In the genomic region with DNA sequence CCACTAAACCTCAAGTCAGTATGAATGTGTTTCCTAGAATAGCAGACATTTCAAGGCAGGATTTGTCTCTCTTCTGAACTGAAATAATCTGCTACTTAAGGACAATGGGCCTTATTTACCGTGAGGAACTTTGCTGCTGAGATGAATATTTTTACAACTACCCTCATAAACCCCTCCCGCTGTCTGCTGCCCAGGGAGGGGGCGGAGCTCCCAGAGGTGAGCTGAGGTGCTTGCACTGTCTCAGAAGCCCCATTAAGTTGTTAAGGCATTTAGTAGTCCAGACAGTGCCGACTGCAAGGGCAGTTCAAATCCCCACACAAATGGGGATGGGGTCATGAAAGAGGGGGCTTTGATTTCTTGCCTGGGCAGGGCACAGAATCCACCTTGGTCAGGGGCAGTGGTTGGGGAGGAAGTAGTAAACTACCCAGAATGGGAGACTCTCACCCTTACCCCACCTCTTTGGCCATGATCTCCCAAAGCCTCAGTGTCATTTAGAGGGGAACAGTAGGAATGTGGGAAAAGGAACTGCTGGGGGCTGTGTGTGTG, we compare ENCODE assay signal across 30 cellular contexts. TPM values are rescaled to one million over a fixed set of nuclear protein-coding genes. Genes with fewer than 3 reads are reported as not detected.
DNase-seq lines count a peak whose midpoint lies in the region; ATAC-seq, FAIRE-seq and TF ChIP-seq lines count a peak whose summit lies in the region.
"Had no signal": no experiment of that assay in that cellular context is flagged by ENCODE, and none has a peak within 500 bp of the region (broad histone marks: within the 10 kb centered on the region; RNA-seq: fewer than 3 reads in every experiment).

No MANE protein-coding gene starts in this region.

- no peak for FAIRE-seq in pancreas (lab: Jason Lieb, UNC)
- FAIRE-seq: colon, GM12892, islet of Langerhans, K562 had no signal

- DNase-seq in DMS79 treated with DMSO at 0.1 percent for 48 hours (lab: John Stamatoyannopoulos, UW) (peak; percentile 71), NCI-H82 (lab: John Stamatoyannopoulos, UW) (peak; percentile 74), erythroblast (lab: John Stamatoyannopoulos, UW) (peak; percentile 78 to 88), pancreas (peak in 1 of 6 donors; percentile 31), NCI-H2107 (lab: John Stamatoyannopoulos, UW) (no peak), CD14-positive monocyte (ENCODE audit: low spot score) (no peak), thyroid gland (no peak)
- DNase-seq: activated CD4-positive, alpha-beta T cell treated with anti-CD3 and anti-CD28 coated beads for 48 hours; activated naive CD4-positive, alpha-beta T cell treated with anti-CD3 and anti-CD28 coated beads for 36 hours; activated T-cell treated with anti-CD3 and anti-CD28 coated beads, Interleukin-2, amount 50 U/mL, for 72 hours; amniotic stem cell; esophagus squamous epithelium; gastrocnemius medialis; hippocampal formation; MM.1S; NCI-H1417 treated with DMSO at 0.1 percent for 48 hours; NCI-H510A; NK-92 treated with Interleukin-12 subunit alpha and Interleukin-12 subunit beta, amount 100 ng/mL, for 24 hours; psoas muscle; stimulated activated CD8-positive, alpha-beta memory T cell treated with anti-CD3 and anti-CD28 coated beads, Interleukin-4, amount 100 ng/mL, for 48 hours; T-helper 1 cell had no signal

- TF ChIP-seq CTCF in pancreas (IDR thresholded peaks at IDR 0.05) (no peak), CD14-positive monocyte (IDR thresholded peaks at IDR 0.05) (no peak), thyroid gland (IDR thresholded peaks at IDR 0.05) (no peak)

- no peaks in the 10 kb centered on the region for H3K4me1 Mint-ChIP-seq in CD14-positive monocyte

- WGBS in pancreas, 2 donors = 49 to 55% methylated on average over 4 of the region's 4 CpGs
- 61 to 67% methylated on average over 4 of the region's 4 CpGs for WGBS in thyroid gland, 2 donors

- H3K9me3 Mint-ChIP-seq in CD14-positive monocyte = peaks cover 0 to 2% (median 0%) of the 10 kb centered on the region in 7 donors
- H3K9me3 Mint-ChIP-seq: activated naive CD4-positive, alpha-beta T cell treated with anti-CD3 and anti-CD28 coated beads for 36 hours; activated T-cell treated with anti-CD3 and anti-CD28 coated beads, Interleukin-2, amount 50 U/mL, for 72 hours had no signal

- H3K4me1 ChIP-seq in pancreas (peaks cover 14 to 24% (median 22%) of the 10 kb centered on the region in 3 donors), thyroid gland (peaks cover 3 to 12% of the 10 kb centered on the region in 2 donors)
- H3K4me1 ChIP-seq: breast epithelium, esophagus squamous epithelium, gastrocnemius medialis, psoas muscle had no signal

- H3K4me3 Mint-ChIP-seq in CD14-positive monocyte = no peak overlapping the region
- H3K4me3 Mint-ChIP-seq: activated naive CD4-positive, alpha-beta T cell treated with anti-CD3 and anti-CD28 coated beads for 36 hours; activated T-cell treated with anti-CD3 and anti-CD28 coated beads, Interleukin-2, amount 50 U/mL, for 72 hours had no signal

- H3K9me3 ChIP-seq in pancreas (no peaks in the 10 kb centered on the region), thyroid gland (no peaks in the 10 kb centered on the region)
- H3K9me3 ChIP-seq: breast epithelium, esophagus squamous epithelium, gastrocnemius medialis, psoas muscle had no signal

- H3K4me3 ChIP-seq in pancreas (no peak overlapping the region), thyroid gland (replicated peaks in 1 of 3) (no peak overlapping the region)
- H3K4me3 ChIP-seq: breast epithelium, esophagus squamous epithelium, gastrocnemius medialis, K562, lung, psoas muscle had no signal

- H3K27me3 ChIP-seq in pancreas (no peaks in the 10 kb centered on the region), thyroid gland (no peaks in the 10 kb centered on the region)

- intact Hi-C loops in pancreas (cut with DNase I) = no loop called here
- intact Hi-C loops in CD14-positive monocyte (cut with micrococcal nuclease) = loop anchor here in 1 of 2 donors (10.0 kb wide), 1 partner anchor 61 kb away; no protein-coding TSS in a partner anchor
- intact Hi-C loops in thyroid gland (cut with DNase I) = no loop called here

- peak in 2 of 4 donors; percentile 20 to 50 for ATAC-seq in pancreas
- no peak for ATAC-seq in GM19397 (IDR thresholded peaks at IDR 0.05; ENCODE audit: unreplicated experiment)
- ATAC-seq: activated T-cell treated with anti-CD3 and anti-CD28 coated beads, Interleukin-2, amount 50 U/mL, for 72 hours; gastrocnemius medialis; K562; psoas muscle had no signal

- no peak for TF ChIP-seq POLR2A in erythroblast (IDR thresholded peaks at IDR 0.05; ENCODE audit: low read length)
- no peak for TF ChIP-seq POLR2A in thyroid gland (IDR thresholded peaks at IDR 0.05)

- peak overlapping the region in 3 of 4 donors; percentile 28 to 70 (median 61) for H3K27ac ChIP-seq in pancreas
- H3K27ac ChIP-seq in thyroid gland = no peak overlapping the region
- H3K27ac ChIP-seq: breast epithelium, esophagus squamous epithelium, gastrocnemius medialis, psoas muscle had no signal

- H3K36me3 Mint-ChIP-seq in CD14-positive monocyte = no peaks in the 10 kb centered on the region

- H3K27ac Mint-ChIP-seq in CD14-positive monocyte = no peak overlapping the region
- H3K27ac Mint-ChIP-seq: activated naive CD4-positive, alpha-beta T cell treated with anti-CD3 and anti-CD28 coated beads for 36 hours; activated T-cell treated with anti-CD3 and anti-CD28 coated beads, Interleukin-2, amount 50 U/mL, for 72 hours had no signal

- H3K36me3 ChIP-seq in pancreas = peaks cover 0 to 14% (median 0%) of the 10 kb centered on the region in 3 donors
- no peaks in the 10 kb centered on the region for H3K36me3 ChIP-seq in thyroid gland
- H3K36me3 ChIP-seq: breast epithelium, esophagus squamous epithelium, gastrocnemius medialis had no signal

- peaks cover 6 to 11% (median 9%) of the 10 kb centered on the region in 3 donors for H3K27me3 Mint-ChIP-seq in CD14-positive monocyte (ENCODE audit: low read depth in 3 of 3)

RNA-seq across cellular contexts. Expression of a gene that starts 19.2 kb away (rescaled TPM):
- 10 to 100 TPM; 24.9 to 50.5 (median 29.5) TPM for total RNA-seq in pancreas
- 10 to 100 TPM; 36.5 to 49.2 TPM for polyA plus RNA-seq in pancreas
- not detected for polyA plus RNA-seq in CD14-positive monocyte
- not detected for total RNA-seq in thyroid gland
- total RNA-seq: activated naive CD4-positive, alpha-beta T cell treated with anti-CD3 and anti-CD28 coated beads for 36 hours; Daoy; esophagus squamous epithelium; gastrocnemius medialis; K562; psoas muscle had no signal
- polyA plus RNA-seq: BJ, K562 had no signal

Comparison
In these comparisons a context has a peak if more than half of its experiments do, and no peak if none do; other contexts are left out.
1. DNase-seq: peak in DMS79 treated with DMSO at 0.1 percent for 48 hours (single experiment), NCI-H82 (single experiment) and erythroblast (2 of 2); none in NCI-H2107 (single experiment), CD14-positive monocyte (single experiment) and thyroid gland (0 of 2).
2. H3K27ac ChIP-seq: peak in pancreas (3 of 4); none in thyroid gland (0 of 3).
3. RNA of a gene that starts 19.2 kb away (total RNA-seq): 24.9 to 50.5 TPM in pancreas; not detected in thyroid gland; every median in the first group is over 10 times any median in the second.